10 cellular contexts compared by ENCODE assay signal in the genomic region with DNA sequence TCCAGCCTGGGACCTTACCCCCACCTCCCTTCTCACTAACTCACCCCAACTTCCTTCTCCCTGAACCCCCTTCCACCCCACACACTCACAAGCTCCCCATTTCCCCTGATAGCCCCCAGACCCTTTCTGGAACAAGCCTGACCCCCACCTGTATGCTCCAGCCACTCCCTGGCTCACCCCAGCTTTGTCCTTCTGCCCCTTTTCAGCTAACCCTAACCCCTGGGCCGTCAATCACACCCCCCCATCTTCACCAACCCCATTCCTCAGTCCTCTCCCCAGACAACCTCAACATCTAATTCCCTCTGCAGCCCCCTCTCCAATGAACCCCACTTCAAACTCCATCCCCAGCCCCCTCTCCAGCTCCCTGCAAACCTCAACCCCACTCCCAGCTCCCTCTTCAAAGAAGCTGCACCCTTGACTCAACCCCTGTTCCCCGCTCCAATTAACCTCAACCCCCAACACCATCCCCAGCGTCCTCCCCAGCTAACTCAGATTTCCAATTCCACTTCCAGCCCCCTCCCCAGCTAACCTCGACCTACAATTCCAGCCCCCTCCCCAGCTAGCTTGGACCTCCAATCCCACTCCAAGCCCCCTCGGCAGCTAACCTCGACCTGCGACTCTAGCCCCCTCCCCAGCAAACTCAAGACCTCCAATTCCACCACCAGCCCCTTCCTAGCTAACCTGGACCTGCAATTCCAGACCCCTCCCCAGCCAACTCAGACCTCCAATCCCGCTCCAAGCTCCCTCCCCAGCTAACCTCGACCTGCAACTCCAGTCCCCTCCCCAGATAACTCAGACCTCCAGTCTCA. TPM values are rescaled to one million over a fixed set of nuclear protein-coding genes. Genes with fewer than 3 reads are reported as not detected.
DNase-seq lines count a peak whose midpoint lies in the region; ATAC-seq and TF ChIP-seq lines count a peak whose summit lies in the region.
"Had no signal": no experiment of that assay in that cellular context is flagged by ENCODE, and none has a peak within 500 bp of the region (broad histone marks: within the 10 kb centered on the region; RNA-seq: fewer than 3 reads in every experiment).

No MANE protein-coding gene starts in this region.

- H3K27ac ChIP-seq in CD4-positive, CD25-positive, alpha-beta regulatory T cell (ENCODE audit: insufficient read depth, low read length, poor library complexity, severe bottlenecking): no peak overlapping the region
- no peak overlapping the region for H3K27ac ChIP-seq in KMS-11
- H3K27ac ChIP-seq in endodermal cell (ENCODE audit: low read depth, low read length): no peak overlapping the region
- no peak overlapping the region for H3K27ac ChIP-seq in ovary

- H3K27me3 ChIP-seq in CD4-positive, CD25-positive, alpha-beta regulatory T cell (ENCODE audit: control insufficient read depth, insufficient read depth, low read length): no peaks in the 10 kb centered on the region
- H3K27me3 ChIP-seq in KMS-11 (ENCODE audit: insufficient read depth, low read depth): no peaks in the 10 kb centered on the region
- peaks cover 22% of the 10 kb centered on the region for H3K27me3 ChIP-seq in endodermal cell (ENCODE audit: control insufficient read depth, insufficient read depth, low read length, poor library complexity, severe bottlenecking)
- H3K27me3 ChIP-seq in ovary: no peaks in the 10 kb centered on the region
- H3K27me3 ChIP-seq: body of pancreas had no signal

- intact Hi-C loops in ovary (cut with DNase I): no loop called here

- no peak for TF ChIP-seq POLR2A in ovary (IDR thresholded peaks at IDR 0.05)

- no peak for TF ChIP-seq EP300 in ovary (IDR thresholded peaks at IDR 0.05)

- peak overlapping the region in 2 of 3 donors; percentile 36 to 84 for H3K27ac Mint-ChIP-seq in CD4-positive, CD25-positive, alpha-beta regulatory T cell
- H3K27ac Mint-ChIP-seq in endodermal cell: no peak overlapping the region

- no peak for ATAC-seq in CD4-positive, CD25-positive, alpha-beta regulatory T cell (ENCODE audit: low read depth in 2 of 2)

- peak overlapping the region in 3 of 4 donors; percentile 2 to 70 (median 58) for H3K4me3 Mint-ChIP-seq in CD4-positive, CD25-positive, alpha-beta regulatory T cell
- H3K4me3 Mint-ChIP-seq in endodermal cell: peak overlapping the region; percentile 76

- no peaks in the 10 kb centered on the region for H4K20me1 ChIP-seq in KMS-11 (ENCODE audit: insufficient read depth)

- peaks cover 0 to 36% (median 9%) of the 10 kb centered on the region in 4 donors for H3K4me1 Mint-ChIP-seq in CD4-positive, CD25-positive, alpha-beta regulatory T cell
- peaks cover 9% of the 10 kb centered on the region for H3K4me1 Mint-ChIP-seq in endodermal cell

- no peaks in the 10 kb centered on the region for H3K9me3 Mint-ChIP-seq in CD4-positive, CD25-positive, alpha-beta regulatory T cell
- H3K9me3 Mint-ChIP-seq in endodermal cell: no peaks in the 10 kb centered on the region

- no peaks in the 10 kb centered on the region for H3K36me3 Mint-ChIP-seq in CD4-positive, CD25-positive, alpha-beta regulatory T cell
- no peaks in the 10 kb centered on the region for H3K36me3 Mint-ChIP-seq in endodermal cell (ENCODE audit: low read depth)

- no peaks in the 10 kb centered on the region; the same call in 1 of the 2 replicates for H3K79me2 ChIP-seq in KMS-11 (ENCODE audit: insufficient read depth, low read depth)

- no peak overlapping the region for H2AFZ ChIP-seq in KMS-11 (ENCODE audit: low read depth)

- H3K9ac ChIP-seq in KMS-11 (peak overlapping the region; percentile 31; the same call in 1 of the 2 replicates), endodermal cell (ENCODE audit: extremely low read depth, low read length, poor library complexity, severe bottlenecking) (peak overlapping the region; percentile 47)

- H3K27me3 Mint-ChIP-seq in CD4-positive, CD25-positive, alpha-beta regulatory T cell: no peaks in the 10 kb centered on the region
- H3K27me3 Mint-ChIP-seq in endodermal cell (ENCODE audit: insufficient read depth): peaks cover 21% of the 10 kb centered on the region

- no peak overlapping the region for H3K4me3 ChIP-seq in CD4-positive, CD25-positive, alpha-beta regulatory T cell (ENCODE audit: low read depth, low read length)
- H3K4me3 ChIP-seq in KMS-11 (IDR thresholded peaks at IDR 0.05; ENCODE audit: insufficient read depth, low read depth, low read length): no peak overlapping the region
- peak overlapping the region; percentile 85 for H3K4me3 ChIP-seq in endodermal cell (ENCODE audit: low read length)
- peak overlapping the region; percentile 65 for H3K4me3 ChIP-seq in ovary

- TF ChIP-seq CTCF in KMS-11 (conservative IDR thresholded peaks at IDR 0.05; ENCODE audit: low read depth, low read length): no peak
- no peak for TF ChIP-seq CTCF in endodermal cell (conservative IDR thresholded peaks at IDR 0.05)
- TF ChIP-seq CTCF in ovary (IDR thresholded peaks at IDR 0.05): no peak

- peak overlapping the region; percentile 78 for H3K4me2 ChIP-seq in KMS-11

- H3K36me3 ChIP-seq in CD4-positive, CD25-positive, alpha-beta regulatory T cell (ENCODE audit: control insufficient read depth, insufficient read depth, low read length): no peaks in the 10 kb centered on the region
- H3K36me3 ChIP-seq in KMS-11 (ENCODE audit: insufficient read depth) (no peaks in the 10 kb centered on the region), endodermal cell (ENCODE audit: control insufficient read depth, insufficient read depth, low read length) (no peaks in the 10 kb centered on the region), ovary (no peaks in the 10 kb centered on the region)

- H3K9me3 ChIP-seq in CD4-positive, CD25-positive, alpha-beta regulatory T cell (ENCODE audit: control insufficient read depth in 2 of 2, low read length in 2 of 2): no peaks in the 10 kb centered on the region
- H3K9me3 ChIP-seq in endodermal cell (ENCODE audit: control insufficient read depth, low read length): no peaks in the 10 kb centered on the region
- no peaks in the 10 kb centered on the region for H3K9me3 ChIP-seq in ovary
- H3K9me3 ChIP-seq: body of pancreas had no signal

- 14% methylated on average over 9 of the region's 9 CpGs; no CpG with 5 or more reads in 1 of the 2 experiments for WGBS in endodermal cell (ENCODE audit: insufficient coverage in 1 of 2, insufficient read length in 1 of 2), 2 experiments
- WGBS in ovary, 3 donors: 6 to 11% (median 7%) methylated on average over 9 of the region's 9 CpGs

- no peak for DNase-seq in CD4-positive, CD25-positive, alpha-beta regulatory T cell
- DNase-seq in endodermal cell: no peak
- DNase-seq in ovary: no peak
- DNase-seq in H4 (ENCODE audit: low spot score): no peak
- no peak for DNase-seq in NCI-H2196 treated with DMSO at 0.1 percent for 48 hours (lab: John Stamatoyannopoulos, UW; ENCODE audit: unreplicated experiment)
- no peak for DNase-seq in amygdala (lab: John Stamatoyannopoulos, UW)
- DNase-seq in stimulated activated CD4-positive, alpha-beta T cell treated with anti-CD3 and anti-CD28 coated beads, Interleukin-12 subunit alpha, Interleukin-12 subunit beta, amount 100 ng/mL, for 4 hours: no peak
- DNase-seq: body of pancreas, Kasumi-1 had no signal

- H3K4me1 ChIP-seq in CD4-positive, CD25-positive, alpha-beta regulatory T cell (ENCODE audit: control insufficient read depth, insufficient read depth, low read length, poor library complexity, severe bottlenecking): peaks cover 18% of the 10 kb centered on the region
- peaks cover 42% of the 10 kb centered on the region for H3K4me1 ChIP-seq in KMS-11 (ENCODE audit: low read depth, poor library complexity, severe bottlenecking)
- H3K4me1 ChIP-seq in endodermal cell (ENCODE audit: control insufficient read depth, insufficient read depth, low read length): no peaks in the 10 kb centered on the region
- peaks cover 8% of the 10 kb centered on the region for H3K4me1 ChIP-seq in ovary (ENCODE audit: insufficient read depth)

RNA-seq across cellular contexts. Expression of a gene that starts 0.9 kb away (rescaled TPM):
- 1.4 TPM for total RNA-seq in CD4-positive, CD25-positive, alpha-beta regulatory T cell
- polyA plus RNA-seq in CD4-positive, CD25-positive, alpha-beta regulatory T cell: 1 to 10 TPM in 3 of 4 donors, under 1 TPM in 1; 0.65 to 1.6 (median 1.1) TPM
- total RNA-seq in endodermal cell: 10 to 100 TPM; 12.3 to 12.4 TPM
- polyA plus RNA-seq in endodermal cell (2013, experiment 1 of 2): 6.1 TPM
- polyA plus RNA-seq in endodermal cell (2013, experiment 2 of 2): 6.1 TPM
- total RNA-seq in ovary: 10 to 100 TPM in 5 of 7 donors, 1 to 10 TPM in 2; 4.1 to 36.3 (median 15.9) TPM
- polyA plus RNA-seq in ovary: 10 to 100 TPM in 1 of 2 donors, 1 to 10 TPM in 1; 7.8 to 12.3 TPM
- total RNA-seq in H4 (2014; rRNA removed; shearing (Covaris generic)): 0.60 and 0.75 TPM in 2 replicates

RNA-seq across cellular contexts. Expression of a gene that starts 19.6 kb away (rescaled TPM):
- not detected for total RNA-seq in CD4-positive, CD25-positive, alpha-beta regulatory T cell
- polyA plus RNA-seq in CD4-positive, CD25-positive, alpha-beta regulatory T cell: not detected
- total RNA-seq in endodermal cell (1 to 10 TPM; 4.7 to 8.4 TPM), ovary (10 to 100 TPM in 1 of 7 donors, 1 to 10 TPM in 5, under 1 TPM in 1; 0.24 to 16.0 (median 8.0) TPM)
- 10.9 TPM for polyA plus RNA-seq in endodermal cell (2013, experiment 1 of 2)
- 9.4 TPM for polyA plus RNA-seq in endodermal cell (2013, experiment 2 of 2)
- 1 to 10 TPM; 2.1 to 5.2 TPM for polyA plus RNA-seq in ovary
- 1.1 and 1.3 TPM in 2 replicates for total RNA-seq in H4 (2014; rRNA removed; shearing (Covaris generic))

RNA-seq across cellular contexts. Expression of a gene that starts 38.3 kb away (rescaled TPM):
- total RNA-seq in CD4-positive, CD25-positive, alpha-beta regulatory T cell: 14.6 TPM
- 10 to 100 TPM; 35.1 to 41.8 (median 36.9) TPM for polyA plus RNA-seq in CD4-positive, CD25-positive, alpha-beta regulatory T cell
- 10 to 100 TPM; 25.3 to 28.6 TPM for total RNA-seq in endodermal cell
- polyA plus RNA-seq in endodermal cell (2013, experiment 1 of 2): 25.1 TPM
- 22.5 TPM for polyA plus RNA-seq in endodermal cell (2013, experiment 2 of 2)
- total RNA-seq in ovary: 10 to 100 TPM; 12.2 to 40.2 (median 18.3) TPM
- 10 to 100 TPM; 11.6 to 18.2 TPM for polyA plus RNA-seq in ovary
- total RNA-seq in H4 (2014; rRNA removed; shearing (Covaris generic)): 26.0 and 42.3 TPM in 2 replicates

Comparison
In these comparisons a context has a peak if more than half of its experiments do, and no peak if none do; other contexts are left out.
1. H3K4me3 ChIP-seq: peak in endodermal cell (single experiment) and ovary (single experiment); none in CD4-positive, CD25-positive, alpha-beta regulatory T cell (single experiment) and KMS-11 (single experiment).